20 cellular contexts compared by ENCODE assay signal in the genomic region with DNA sequence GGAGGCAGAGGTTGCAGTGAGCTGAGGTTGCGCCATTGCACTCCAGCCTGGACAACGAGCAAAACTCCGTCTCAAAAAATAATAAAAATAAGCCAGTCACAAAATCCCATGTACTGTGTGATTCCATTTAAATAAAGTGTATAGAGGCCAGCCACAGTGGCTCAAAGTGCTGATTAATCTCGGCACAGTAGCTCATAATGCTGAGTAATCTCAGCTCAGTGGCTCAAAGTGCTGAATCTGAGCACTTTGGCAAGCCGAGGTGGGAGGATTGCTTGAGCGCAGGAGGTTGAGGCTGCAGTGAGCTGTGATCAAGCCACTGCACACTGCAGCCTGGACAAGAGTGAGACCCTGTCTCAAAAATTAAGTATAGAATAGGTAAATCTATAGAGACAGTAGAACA. TPM values are rescaled to one million over a fixed set of nuclear protein-coding genes. Genes with fewer than 3 reads are reported as not detected.
DNase-seq lines count a peak whose midpoint lies in the region; ATAC-seq and TF ChIP-seq lines count a peak whose summit lies in the region.
"Had no signal": no experiment of that assay in that cellular context is flagged by ENCODE, and none has a peak within 500 bp of the region (broad histone marks: within the 10 kb centered on the region; RNA-seq: fewer than 3 reads in every experiment).

No MANE protein-coding gene starts in this region.

- H3K9me3 ChIP-seq in Panc1 (ENCODE audit: control insufficient read depth, insufficient read depth, low read depth, low read length) (no peaks in the 10 kb centered on the region), hepatocyte (ENCODE audit: low read depth) (no peaks in the 10 kb centered on the region)
- H3K9me3 ChIP-seq: MG63 had no signal

- peaks cover 51% of the 10 kb centered on the region for H3K36me3 Mint-ChIP-seq in activated CD4-positive, alpha-beta T cell treated with anti-CD3 and anti-CD28 coated beads, Interleukin-2, amount 10 ng/mL, durations not matched to agents 24 days and 14 days (ENCODE audit: low read depth)
- H3K36me3 Mint-ChIP-seq in central memory CD8-positive, alpha-beta T cell (ENCODE audit: insufficient read depth): peaks cover 18% of the 10 kb centered on the region

- intact Hi-C loops in activated CD4-positive, alpha-beta T cell treated with anti-CD3 and anti-CD28 coated beads, Interleukin-2, amount 10 ng/mL, durations not matched to agents 24 days and 14 days (cut with micrococcal nuclease): no loop called here
- intact Hi-C loops in Panc1 (cut with micrococcal nuclease; ENCODE audit: unreplicated experiment): no loop called here

- H3K79me2 ChIP-seq in hepatocyte: peaks cover 11% of the 10 kb centered on the region

- no peaks in the 10 kb centered on the region for H3K27me3 Mint-ChIP-seq in activated CD4-positive, alpha-beta T cell treated with anti-CD3 and anti-CD28 coated beads, Interleukin-2, amount 10 ng/mL, durations not matched to agents 24 days and 14 days
- H3K27me3 Mint-ChIP-seq in central memory CD8-positive, alpha-beta T cell: no peaks in the 10 kb centered on the region

- no peak for TF ChIP-seq CTCF in Panc1 (IDR thresholded peaks at IDR 0.05)
- TF ChIP-seq CTCF in hepatocyte (IDR thresholded peaks at IDR 0.05; ENCODE audit: poor library complexity): no peak

- POLR2A ChIA-PET in Panc1 (lab: Charles Lee): no interaction called here

- H3K4me3 Mint-ChIP-seq in activated CD4-positive, alpha-beta T cell treated with anti-CD3 and anti-CD28 coated beads, Interleukin-2, amount 10 ng/mL, durations not matched to agents 24 days and 14 days: no peak overlapping the region
- H3K4me3 Mint-ChIP-seq in central memory CD8-positive, alpha-beta T cell: no peak overlapping the region

- H3K4me1 Mint-ChIP-seq in activated CD4-positive, alpha-beta T cell treated with anti-CD3 and anti-CD28 coated beads, Interleukin-2, amount 10 ng/mL, durations not matched to agents 24 days and 14 days: peaks cover 5% of the 10 kb centered on the region
- H3K4me1 Mint-ChIP-seq in central memory CD8-positive, alpha-beta T cell: peaks cover 21% of the 10 kb centered on the region

- no peak overlapping the region for H2AFZ ChIP-seq in hepatocyte
- H2AFZ ChIP-seq: PC-9 had no signal

- H3K27me3 ChIP-seq in Panc1 (ENCODE audit: control insufficient read depth, insufficient read depth, low read length): no peaks in the 10 kb centered on the region
- no peaks in the 10 kb centered on the region for H3K27me3 ChIP-seq in hepatocyte
- H3K27me3 ChIP-seq: MG63 had no signal

- H3K27ac Mint-ChIP-seq in activated CD4-positive, alpha-beta T cell treated with anti-CD3 and anti-CD28 coated beads, Interleukin-2, amount 10 ng/mL, durations not matched to agents 24 days and 14 days: peak overlapping the region; percentile 20
- H3K27ac Mint-ChIP-seq in central memory CD8-positive, alpha-beta T cell (ENCODE audit: low read depth): peak overlapping the region; percentile 76

- H3K9me2 ChIP-seq in hepatocyte (replicated peaks; ENCODE audit: insufficient read depth): no peaks in the 10 kb centered on the region

- ATAC-seq in Panc1: peak; percentile 35; the same call in 1 of the 2 replicates
- ATAC-seq in central memory CD8-positive, alpha-beta T cell (replicated peaks; ENCODE audit: extremely low read depth, poor library complexity, severe bottlenecking): no peak
- ATAC-seq: Right ventricle myocardium inferior had no signal

- H3K4me2 ChIP-seq in hepatocyte: no peak overlapping the region
- H3K4me2 ChIP-seq: PC-9 had no signal

- in situ Hi-C loops in Panc1 (cut with HindIII; ENCODE audit: low pct_unique_long_range_greater_than_20kb, low sequenced_read_pairs): no loop called here

- H3K9me3 Mint-ChIP-seq in activated CD4-positive, alpha-beta T cell treated with anti-CD3 and anti-CD28 coated beads, Interleukin-2, amount 10 ng/mL, durations not matched to agents 24 days and 14 days: no peaks in the 10 kb centered on the region
- H3K9me3 Mint-ChIP-seq in central memory CD8-positive, alpha-beta T cell: no peaks in the 10 kb centered on the region

- H3K4me3 ChIP-seq in Panc1 (ENCODE audit: low read depth in 2 of 2, low read length in 2 of 2): no peak overlapping the region
- no peak overlapping the region for H3K4me3 ChIP-seq in hepatocyte
- H3K4me3 ChIP-seq: MG63, PC-9 had no signal

- H3K27ac ChIP-seq in Panc1 (ENCODE audit: low read length) (no peak overlapping the region), hepatocyte (no peak overlapping the region)
- H3K27ac ChIP-seq: 22Rv1, PC-9 had no signal

- CTCF ChIA-PET in Panc1 (lab: Charles Lee): no interaction called here

- no peaks in the 10 kb centered on the region for H4K20me1 ChIP-seq in hepatocyte (ENCODE audit: insufficient read depth, poor library complexity, severe bottlenecking)

- 88% methylated on average over 6 of the region's 6 CpGs for WGBS in hepatocyte (ENCODE audit: low lambda C conversion rate, missing lambda C conversion rate)

- no TSS peak for BruUV-seq in Panc1 (replicated peaks; lab: Mats Ljungman, UMichigan)

- H3K36me3 ChIP-seq in Panc1 (ENCODE audit: control insufficient read depth, insufficient read depth, low read length) (peaks cover 5% of the 10 kb centered on the region), hepatocyte (replicated peaks; ENCODE audit: insufficient read depth, low read depth) (no peaks in the 10 kb centered on the region)

- H3K4me1 ChIP-seq in Panc1 (ENCODE audit: control insufficient read depth, insufficient read depth, low read length) (peaks cover 4% of the 10 kb centered on the region; the same call in 1 of the 2 replicates), hepatocyte (ENCODE audit: insufficient read depth) (no peaks in the 10 kb centered on the region)

- DNase-seq in activated CD4-positive, alpha-beta T cell treated with anti-CD3 and anti-CD28 coated beads, Interleukin-2, amount 10 ng/mL, durations not matched to agents 24 days and 14 days: no peak
- no peak for DNase-seq in activated CD4-positive, alpha-beta T cell treated with anti-CD3 and anti-CD28 coated beads, Interleukin-2, amount 50 U/mL, for 4 hours
- DNase-seq in Panc1 (ENCODE audit: low read depth, low spot score) (no peak), hepatocyte (ENCODE audit: low spot score) (no peak), Ammon's horn (ENCODE audit: low spot score) (no peak)
- DNase-seq in central memory CD8-positive, alpha-beta T cell (ENCODE audit: low spot score in 2 of 2): no peak
- DNase-seq: DMS 273 treated with DMSO at 0.1 percent for 48 hours, GF-D8, Karpas-422, MG63, NCI-H1092, NCI-H146, NCI-H2081 treated with DMSO at 0.1 percent for 48 hours, NCI-H510A, NCI-H774, PC-9 had no signal

RNA-seq across cellular contexts. Expression of a gene that starts 4.9 kb away (rescaled TPM):
- 1.6 and 1.7 TPM in 2 replicates for total RNA-seq in activated CD4-positive, alpha-beta T cell treated with anti-CD3 and anti-CD28 coated beads, Interleukin-2, amount 10 ng/mL, durations not matched to agents 24 days and 14 days
- total RNA-seq in Panc1 (2021; ENCODE audit: unreplicated experiment): 0.36 TPM
- polyA plus RNA-seq in Panc1 (2012; ENCODE audit: insufficient read length): 0.31 TPM
- total RNA-seq in hepatocyte: 1.9 and 4.6 TPM in 2 replicates
- 3.1 and 4.3 TPM in 2 replicates for polyA plus RNA-seq in hepatocyte
- total RNA-seq: Daoy, Right ventricle myocardium inferior had no signal
- polyA plus RNA-seq: BJ had no signal

RNA-seq across cellular contexts. Expression of a gene that starts 7.1 kb away (rescaled TPM):
- 81.2 and 84.8 TPM in 2 replicates for total RNA-seq in activated CD4-positive, alpha-beta T cell treated with anti-CD3 and anti-CD28 coated beads, Interleukin-2, amount 10 ng/mL, durations not matched to agents 24 days and 14 days
- total RNA-seq in Panc1 (2021; ENCODE audit: unreplicated experiment) (35.3 TPM), hepatocyte (19.5 and 20.9 TPM in 2 replicates)
- polyA plus RNA-seq in Panc1 (2012; ENCODE audit: insufficient read length): 31.2 TPM
- polyA plus RNA-seq in hepatocyte: 20.9 and 23.5 TPM in 2 replicates

RNA-seq across cellular contexts. Expression of a gene that starts 7.3 kb away (rescaled TPM):
- 44.1 and 44.6 TPM in 2 replicates for total RNA-seq in activated CD4-positive, alpha-beta T cell treated with anti-CD3 and anti-CD28 coated beads, Interleukin-2, amount 10 ng/mL, durations not matched to agents 24 days and 14 days
- total RNA-seq in Panc1 (2021; ENCODE audit: unreplicated experiment): 30.5 TPM
- 19.1 TPM for polyA plus RNA-seq in Panc1 (2012; ENCODE audit: insufficient read length)
- 41.5 and 47.2 TPM in 2 replicates for total RNA-seq in hepatocyte
- 30.2 and 34.6 TPM in 2 replicates for polyA plus RNA-seq in hepatocyte

RNA-seq across cellular contexts. Expression of a gene that starts 16.3 kb away (rescaled TPM):
- 18.2 and 21.9 TPM in 2 replicates for total RNA-seq in activated CD4-positive, alpha-beta T cell treated with anti-CD3 and anti-CD28 coated beads, Interleukin-2, amount 10 ng/mL, durations not matched to agents 24 days and 14 days
- total RNA-seq in Panc1 (2021; ENCODE audit: unreplicated experiment) (23.1 TPM), hepatocyte (14.3 and 23.8 TPM in 2 replicates)
- polyA plus RNA-seq in Panc1 (2012; ENCODE audit: insufficient read length): 31.2 TPM
- polyA plus RNA-seq in hepatocyte: 21.6 and 25.4 TPM in 2 replicates

RNA-seq across cellular contexts. Expression of a gene that starts 35.5 kb away (rescaled TPM):
- total RNA-seq in activated CD4-positive, alpha-beta T cell treated with anti-CD3 and anti-CD28 coated beads, Interleukin-2, amount 10 ng/mL, durations not matched to agents 24 days and 14 days: 37.7 and 39.7 TPM in 2 replicates
- total RNA-seq in Panc1 (2021; ENCODE audit: unreplicated experiment) (23.9 TPM), hepatocyte (19.0 and 19.9 TPM in 2 replicates)
- 30.6 TPM for polyA plus RNA-seq in Panc1 (2012; ENCODE audit: insufficient read length)
- polyA plus RNA-seq in hepatocyte: 36.9 and 43.8 TPM in 2 replicates
